1 cellular context compared by ENCODE assay signal in genomic region chr13:112965573-112966115, GRCh38.
TF ChIP-seq lines count a peak whose summit lies in the region.

No MANE protein-coding gene starts in this region.

TF ChIP-seq in H1, 55 proteins besides CTCF, POLR2A, EP300 and RAD21:
- TF ChIP-seq JUND (IDR thresholded peaks at IDR 0.05; ENCODE audit: low read length), result no peak
- TF ChIP-seq CTBP2 (IDR thresholded peaks at IDR 0.05; ENCODE audit: borderline replicate concordance, insufficient read depth, insufficient read length, low read length), result no peak
- TF ChIP-seq SUZ12 (IDR thresholded peaks at IDR 0.05; ENCODE audit: low read length), result no peak
- TF ChIP-seq ASH2L (IDR thresholded peaks at IDR 0.05; ENCODE audit: low read length), result no peak
- TF ChIP-seq CBX8 (IDR thresholded peaks at IDR 0.05; ENCODE audit: borderline replicate concordance, low read depth, low read length), result no peak
- TF ChIP-seq KDM1A (IDR thresholded peaks at IDR 0.05; ENCODE audit: borderline replicate concordance, low read length), result no peak
- TF ChIP-seq, protein P1, sequence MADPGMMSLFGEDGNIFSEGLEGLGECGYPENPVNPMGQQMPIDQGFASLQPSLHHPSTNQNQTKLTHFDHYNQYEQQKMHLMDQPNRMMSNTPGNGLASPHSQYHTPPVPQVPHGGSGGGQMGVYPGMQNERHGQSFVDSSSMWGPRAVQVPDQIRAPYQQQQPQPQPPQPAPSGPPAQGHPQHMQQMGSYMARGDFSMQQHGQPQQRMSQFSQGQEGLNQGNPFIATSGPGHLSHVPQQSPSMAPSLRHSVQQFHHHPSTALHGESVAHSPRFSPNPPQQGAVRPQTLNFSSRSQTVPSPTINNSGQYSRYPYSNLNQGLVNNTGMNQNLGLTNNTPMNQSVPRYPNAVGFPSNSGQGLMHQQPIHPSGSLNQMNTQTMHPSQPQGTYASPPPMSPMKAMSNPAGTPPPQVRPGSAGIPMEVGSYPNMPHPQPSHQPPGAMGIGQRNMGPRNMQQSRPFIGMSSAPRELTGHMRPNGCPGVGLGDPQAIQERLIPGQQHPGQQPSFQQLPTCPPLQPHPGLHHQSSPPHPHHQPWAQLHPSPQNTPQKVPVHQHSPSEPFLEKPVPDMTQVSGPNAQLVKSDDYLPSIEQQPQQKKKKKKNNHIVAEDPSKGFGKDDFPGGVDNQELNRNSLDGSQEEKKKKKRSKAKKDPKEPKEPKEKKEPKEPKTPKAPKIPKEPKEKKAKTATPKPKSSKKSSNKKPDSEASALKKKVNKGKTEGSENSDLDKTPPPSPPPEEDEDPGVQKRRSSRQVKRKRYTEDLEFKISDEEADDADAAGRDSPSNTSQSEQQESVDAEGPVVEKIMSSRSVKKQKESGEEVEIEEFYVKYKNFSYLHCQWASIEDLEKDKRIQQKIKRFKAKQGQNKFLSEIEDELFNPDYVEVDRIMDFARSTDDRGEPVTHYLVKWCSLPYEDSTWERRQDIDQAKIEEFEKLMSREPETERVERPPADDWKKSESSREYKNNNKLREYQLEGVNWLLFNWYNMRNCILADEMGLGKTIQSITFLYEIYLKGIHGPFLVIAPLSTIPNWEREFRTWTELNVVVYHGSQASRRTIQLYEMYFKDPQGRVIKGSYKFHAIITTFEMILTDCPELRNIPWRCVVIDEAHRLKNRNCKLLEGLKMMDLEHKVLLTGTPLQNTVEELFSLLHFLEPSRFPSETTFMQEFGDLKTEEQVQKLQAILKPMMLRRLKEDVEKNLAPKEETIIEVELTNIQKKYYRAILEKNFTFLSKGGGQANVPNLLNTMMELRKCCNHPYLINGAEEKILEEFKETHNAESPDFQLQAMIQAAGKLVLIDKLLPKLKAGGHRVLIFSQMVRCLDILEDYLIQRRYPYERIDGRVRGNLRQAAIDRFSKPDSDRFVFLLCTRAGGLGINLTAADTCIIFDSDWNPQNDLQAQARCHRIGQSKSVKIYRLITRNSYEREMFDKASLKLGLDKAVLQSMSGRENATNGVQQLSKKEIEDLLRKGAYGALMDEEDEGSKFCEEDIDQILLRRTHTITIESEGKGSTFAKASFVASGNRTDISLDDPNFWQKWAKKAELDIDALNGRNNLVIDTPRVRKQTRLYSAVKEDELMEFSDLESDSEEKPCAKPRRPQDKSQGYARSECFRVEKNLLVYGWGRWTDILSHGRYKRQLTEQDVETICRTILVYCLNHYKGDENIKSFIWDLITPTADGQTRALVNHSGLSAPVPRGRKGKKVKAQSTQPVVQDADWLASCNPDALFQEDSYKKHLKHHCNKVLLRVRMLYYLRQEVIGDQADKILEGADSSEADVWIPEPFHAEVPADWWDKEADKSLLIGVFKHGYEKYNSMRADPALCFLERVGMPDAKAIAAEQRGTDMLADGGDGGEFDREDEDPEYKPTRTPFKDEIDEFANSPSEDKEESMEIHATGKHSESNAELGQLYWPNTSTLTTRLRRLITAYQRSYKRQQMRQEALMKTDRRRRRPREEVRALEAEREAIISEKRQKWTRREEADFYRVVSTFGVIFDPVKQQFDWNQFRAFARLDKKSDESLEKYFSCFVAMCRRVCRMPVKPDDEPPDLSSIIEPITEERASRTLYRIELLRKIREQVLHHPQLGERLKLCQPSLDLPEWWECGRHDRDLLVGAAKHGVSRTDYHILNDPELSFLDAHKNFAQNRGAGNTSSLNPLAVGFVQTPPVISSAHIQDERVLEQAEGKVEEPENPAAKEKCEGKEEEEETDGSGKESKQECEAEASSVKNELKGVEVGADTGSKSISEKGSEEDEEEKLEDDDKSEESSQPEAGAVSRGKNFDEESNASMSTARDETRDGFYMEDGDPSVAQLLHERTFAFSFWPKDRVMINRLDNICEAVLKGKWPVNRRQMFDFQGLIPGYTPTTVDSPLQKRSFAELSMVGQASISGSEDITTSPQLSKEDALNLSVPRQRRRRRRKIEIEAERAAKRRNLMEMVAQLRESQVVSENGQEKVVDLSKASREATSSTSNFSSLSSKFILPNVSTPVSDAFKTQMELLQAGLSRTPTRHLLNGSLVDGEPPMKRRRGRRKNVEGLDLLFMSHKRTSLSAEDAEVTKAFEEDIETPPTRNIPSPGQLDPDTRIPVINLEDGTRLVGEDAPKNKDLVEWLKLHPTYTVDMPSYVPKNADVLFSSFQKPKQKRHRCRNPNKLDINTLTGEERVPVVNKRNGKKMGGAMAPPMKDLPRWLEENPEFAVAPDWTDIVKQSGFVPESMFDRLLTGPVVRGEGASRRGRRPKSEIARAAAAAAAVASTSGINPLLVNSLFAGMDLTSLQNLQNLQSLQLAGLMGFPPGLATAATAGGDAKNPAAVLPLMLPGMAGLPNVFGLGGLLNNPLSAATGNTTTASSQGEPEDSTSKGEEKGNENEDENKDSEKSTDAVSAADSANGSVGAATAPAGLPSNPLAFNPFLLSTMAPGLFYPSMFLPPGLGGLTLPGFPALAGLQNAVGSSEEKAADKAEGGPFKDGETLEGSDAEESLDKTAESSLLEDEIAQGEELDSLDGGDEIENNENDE (IDR thresholded peaks at IDR 0.05; ENCODE audit: insufficient replicate concordance, low read length), result no peak
- TF ChIP-seq POU5F1 (IDR thresholded peaks at IDR 0.05; ENCODE audit: low read depth, low read length), result no peak
- TF ChIP-seq TEAD4 (IDR thresholded peaks at IDR 0.05; ENCODE audit: low read depth, low read length), result no peak
- TF ChIP-seq MAFK (IDR thresholded peaks at IDR 0.05; ENCODE audit: low read depth, low read length), result no peak
- TF ChIP-seq KDM5A (IDR thresholded peaks at IDR 0.05; ENCODE audit: low read length), result no peak
- no peak for TF ChIP-seq RBBP5 (IDR thresholded peaks at IDR 0.05; ENCODE audit: borderline replicate concordance, low read depth, low read length)
- no peak for TF ChIP-seq SIRT6 (IDR thresholded peaks at IDR 0.05; ENCODE audit: low read length)
- no peak for TF ChIP-seq YY1 (IDR thresholded peaks at IDR 0.05; ENCODE audit: low read depth, low read length)
- no peak for TF ChIP-seq TAF1 (IDR thresholded peaks at IDR 0.05; ENCODE audit: low read depth, low read length)
- no peak for TF ChIP-seq ZNF274 (IDR thresholded peaks at IDR 0.05; ENCODE audit: borderline replicate concordance, extremely low read depth, low read length)
- no peak for TF ChIP-seq PHF8 (conservative IDR thresholded peaks at IDR 0.05; ENCODE audit: low read depth, low read length)
